10 cellular contexts compared by ENCODE assay signal in the genomic region with DNA sequence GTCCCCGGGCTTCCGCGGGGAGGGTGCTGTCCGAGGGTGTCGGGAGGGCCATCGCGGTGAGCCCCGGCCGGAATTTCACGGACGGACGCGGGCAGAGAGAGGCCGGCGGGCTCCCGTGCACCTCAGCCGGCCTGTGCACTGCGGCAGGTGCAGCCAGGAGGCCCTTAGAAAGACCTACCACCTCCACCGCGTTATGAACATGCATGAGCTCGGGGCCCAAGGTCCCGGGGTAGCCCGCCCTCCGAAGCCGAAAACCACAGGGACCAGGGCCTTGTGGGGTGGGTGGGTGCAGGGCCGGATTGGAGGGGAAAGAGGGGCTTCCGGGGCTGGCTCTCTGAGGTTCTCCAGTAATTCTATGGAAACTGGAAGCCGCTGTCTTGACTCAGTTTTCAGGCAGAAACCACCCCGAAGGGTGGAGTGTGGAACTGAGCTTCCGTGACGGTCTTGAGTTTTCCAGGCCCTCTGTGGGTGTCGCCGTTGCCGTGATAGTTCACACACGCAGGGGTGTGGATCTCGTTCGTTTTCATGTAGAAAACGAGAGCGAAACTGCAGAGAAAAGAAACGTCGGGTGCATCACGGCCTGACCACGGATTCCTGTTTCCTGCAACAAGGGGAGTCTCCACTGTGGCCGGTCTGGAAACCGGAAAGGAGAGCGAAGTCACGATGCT. TPM values are rescaled to one million over a fixed set of nuclear protein-coding genes. Genes with fewer than 3 reads are reported as not detected.
DNase-seq lines count a peak whose midpoint lies in the region; ATAC-seq and TF ChIP-seq lines count a peak whose summit lies in the region.
"Not testable (repeated sequence)": the region's sequence is repeated elsewhere in the genome, so short reads cannot be mapped to it uniquely, and the experiment has no call there.
"Had no signal": no experiment of that assay in that cellular context is flagged by ENCODE, and none has a peak within 500 bp of the region (broad histone marks: within the 10 kb centered on the region; RNA-seq: fewer than 3 reads in every experiment).

No MANE protein-coding gene starts in this region.

- H3K9me3 Mint-ChIP-seq in WTC11; activated naive CD4-positive, alpha-beta T cell treated with anti-CD3 and anti-CD28 coated beads, Interleukin-2, amount 10 ng/mL, durations not matched to agents 7 days and 5 days; effector memory CD8-positive, alpha-beta T cell: not testable (repeated sequence)

- H3K4me1 Mint-ChIP-seq in WTC11, result peaks cover 20% of the 10 kb centered on the region
- peaks cover 28% of the 10 kb centered on the region for H3K4me1 Mint-ChIP-seq in activated naive CD4-positive, alpha-beta T cell treated with anti-CD3 and anti-CD28 coated beads, Interleukin-2, amount 10 ng/mL, durations not matched to agents 7 days and 5 days
- H3K4me1 Mint-ChIP-seq in effector memory CD8-positive, alpha-beta T cell (ENCODE audit: low read depth in 2 of 2), result peaks cover 14 to 26% of the 10 kb centered on the region in 2 donors

- peak overlapping the region; percentile 49 for H3K4me3 Mint-ChIP-seq in WTC11
- peak overlapping the region; percentile 56 for H3K4me3 Mint-ChIP-seq in activated naive CD4-positive, alpha-beta T cell treated with anti-CD3 and anti-CD28 coated beads, Interleukin-2, amount 10 ng/mL, durations not matched to agents 7 days and 5 days
- peak overlapping the region; percentile 71 to 72 for H3K4me3 Mint-ChIP-seq in effector memory CD8-positive, alpha-beta T cell

- not testable (repeated sequence) for H3K4me1 ChIP-seq in psoas muscle; aorta (ENCODE audit: control insufficient read depth in 1 of 2, insufficient read depth in 2 of 2, low read length in 2 of 2)

- ATAC-seq in GM19025 (IDR thresholded peaks at IDR 0.05; ENCODE audit: low read depth, unreplicated experiment) (peak; percentile 44), HG02973 (IDR thresholded peaks at IDR 0.05; ENCODE audit: unreplicated experiment) (peak; percentile 51), left lobe of liver (peak; percentile 58), psoas muscle (peak in 1 of 4 donors; percentile 46), aorta (ENCODE audit: low FRiP score) (peak; percentile 85)
- ATAC-seq in WTC11, result not testable (repeated sequence)
- ATAC-seq in effector memory CD8-positive, alpha-beta T cell (replicated peaks), result peak; percentile 54

- not testable (repeated sequence) for H3K27ac Mint-ChIP-seq in WTC11; activated naive CD4-positive, alpha-beta T cell treated with anti-CD3 and anti-CD28 coated beads, Interleukin-2, amount 10 ng/mL, durations not matched to agents 7 days and 5 days; effector memory CD8-positive, alpha-beta T cell

- 20 to 24% (median 22%) methylated on average over 29 to 35 of the region's 47 CpGs for WGBS in psoas muscle, 3 donors
- 19 to 27% methylated on average over 32 to 39 of the region's 47 CpGs for WGBS in aorta, 2 donors

- H3K9me3 ChIP-seq in psoas muscle; aorta (ENCODE audit: control insufficient read depth, low read length): not testable (repeated sequence)

- POLR2A ChIA-PET in WTC11 (lab: Charles Lee), result not testable (repeated sequence)

- H3K27me3 Mint-ChIP-seq in WTC11 (ENCODE audit: low read depth), result peaks cover 62% of the 10 kb centered on the region
- peaks cover 50% of the 10 kb centered on the region for H3K27me3 Mint-ChIP-seq in activated naive CD4-positive, alpha-beta T cell treated with anti-CD3 and anti-CD28 coated beads, Interleukin-2, amount 10 ng/mL, durations not matched to agents 7 days and 5 days
- H3K27me3 Mint-ChIP-seq in effector memory CD8-positive, alpha-beta T cell, result peaks cover 34 to 37% of the 10 kb centered on the region in 2 donors

- intact Hi-C loops in psoas muscle (cut with DNase I); aorta (cut with DNase I): not testable (repeated sequence)

- TF ChIP-seq CTCF in WTC11 (IDR thresholded peaks at IDR 0.05); psoas muscle (IDR thresholded peaks at IDR 0.05): not testable (repeated sequence)

- not testable (repeated sequence) for H3K27ac ChIP-seq in psoas muscle; aorta (ENCODE audit: low read depth in 1 of 2, low read length in 2 of 2)

- H3K36me3 ChIP-seq in psoas muscle (ENCODE audit: insufficient read depth in 1 of 2, low read depth in 1 of 2); aorta (ENCODE audit: control insufficient read depth in 1 of 2, insufficient read depth in 2 of 2, low read length in 1 of 2): not testable (repeated sequence)

- H3K4me3 ChIP-seq in psoas muscle, result peak overlapping the region; percentile 30
- H3K4me3 ChIP-seq in aorta (ENCODE audit: low read length in 2 of 2), result not testable (repeated sequence)

- H3K36me3 Mint-ChIP-seq in WTC11, result peaks cover 26% of the 10 kb centered on the region
- H3K36me3 Mint-ChIP-seq in activated naive CD4-positive, alpha-beta T cell treated with anti-CD3 and anti-CD28 coated beads, Interleukin-2, amount 10 ng/mL, durations not matched to agents 7 days and 5 days; effector memory CD8-positive, alpha-beta T cell (ENCODE audit: insufficient read depth): not testable (repeated sequence)

- not testable (repeated sequence) for DNase-seq in WTC11 (ENCODE audit: low spot score); activated naive CD4-positive, alpha-beta T cell treated with anti-CD3 and anti-CD28 coated beads, Interleukin-2, amount 10 ng/mL, durations not matched to agents 7 days and 5 days; effector memory CD8-positive, alpha-beta T cell; left lobe of liver (ENCODE audit: low spot score); psoas muscle; aorta

- CTCF ChIA-PET in WTC11 (lab: Charles Lee); activated naive CD4-positive, alpha-beta T cell treated with anti-CD3 and anti-CD28 coated beads, Interleukin-2, amount 10 ng/mL, durations not matched to agents 7 days and 5 days (lab: Charles Lee): not testable (repeated sequence)

- H3K27me3 ChIP-seq in psoas muscle (ENCODE audit: insufficient read depth in 3 of 3, low read length in 2 of 3), result peaks cover 0 to 31% (median 28%) of the 10 kb centered on the region in 3 donors
- not testable (repeated sequence) for H3K27me3 ChIP-seq in aorta (ENCODE audit: control insufficient read depth in 1 of 2, insufficient read depth in 2 of 2, low read length in 1 of 2)

RNA-seq across cellular contexts. Expression of a gene that starts 4.3 kb away (rescaled TPM):
- total RNA-seq in WTC11 (2021) (not detected in 3 replicates), left lobe of liver (not detected), psoas muscle (not detected), aorta (not detected)
- polyA plus RNA-seq in psoas muscle (not detected), aorta (not detected)
- total RNA-seq: fibroblast of villous mesenchyme, smooth muscle cell had no signal
- polyA plus RNA-seq: smooth muscle cell had no signal

RNA-seq across cellular contexts. Expression of a gene that starts 41.6 kb away (rescaled TPM):
- 0.09 to 0.24 TPM (median 0.18 TPM) in 3 replicates for total RNA-seq in WTC11 (2021)
- total RNA-seq in left lobe of liver, result not detected
- total RNA-seq in psoas muscle, result not detected
- polyA plus RNA-seq in psoas muscle, result not detected
- total RNA-seq in aorta, result not detected
- not detected for polyA plus RNA-seq in aorta
- total RNA-seq: fibroblast of villous mesenchyme, smooth muscle cell had no signal
- polyA plus RNA-seq: smooth muscle cell had no signal
